In genomic region chr9:136051568-136052432, GRCh38 we compare ENCODE assay signal across 1 cellular context.
A peak's percentile ranks its signal among the peaks of the same experiment; 100 is the strongest.
TF ChIP-seq lines count a peak whose summit lies in the region.

No MANE protein-coding gene starts in this region.

TF ChIP-seq in HEK293, 187 proteins besides CTCF, POLR2A, EP300 and RAD21 (continued from another document and continues in another):
- TF ChIP-seq ZBTB20 (tag by site-specific recombination; IDR thresholded peaks at IDR 0.05) (peak; percentile 100), ZNF473 (tag by site-specific recombination; IDR thresholded peaks at IDR 0.05) (no peak), ZNF521 (tag by site-specific recombination; IDR thresholded peaks at IDR 0.05) (no peak), ZNF362 (tag by site-specific recombination; IDR thresholded peaks at IDR 0.05) (no peak), ZNF155 (tag by site-specific recombination; IDR thresholded peaks at IDR 0.05) (no peak), ZNF704 (tag by site-specific recombination; IDR thresholded peaks at IDR 0.05) (peak; percentile 73; the same call in 1 of the 2 replicates), ZSCAN16 (tag by site-specific recombination; IDR thresholded peaks at IDR 0.05) (no peak), ZNF549 (tag by site-specific recombination; IDR thresholded peaks at IDR 0.05) (no peak), ZNF324 (tag by site-specific recombination; IDR thresholded peaks at IDR 0.05) (no peak; the same call in 1 of the 2 replicates), ZBTB48 (tag by site-specific recombination; IDR thresholded peaks at IDR 0.05) (0 out of 2 replicates have a peak, but pooled peaks have one; percentile 29), ZNF366 (tag by site-specific recombination; conservative IDR thresholded peaks at IDR 0.05) (peak; percentile 67), YY1 (tag by site-specific recombination; IDR thresholded peaks at IDR 0.05) (peak; percentile 68), SETDB1 (IDR thresholded peaks at IDR 0.05; ENCODE audit: insufficient read length, low read length) (no peak), ZNF391 (tag by site-specific recombination; IDR thresholded peaks at IDR 0.05; ENCODE audit: borderline replicate concordance, low read depth) (no peak), PRDM6 (tag by site-specific recombination; IDR thresholded peaks at IDR 0.05) (peak; percentile 97), ZNF394 (tag by site-specific recombination; IDR thresholded peaks at IDR 0.05; ENCODE audit: borderline replicate concordance) (peak; percentile 29; the same call in 1 of the 2 replicates), ZNF514 (tag by site-specific recombination; IDR thresholded peaks at IDR 0.05) (no peak), ZNF18 (tag by site-specific recombination; IDR thresholded peaks at IDR 0.05) (no peak), ZNF10 (tag by site-specific recombination; IDR thresholded peaks at IDR 0.05) (no peak), ZNF24 (tag by site-specific recombination; IDR thresholded peaks at IDR 0.05) (peak; percentile 63), ZNF350 (tag by site-specific recombination; IDR thresholded peaks at IDR 0.05) (no peak), ZNF518A (tag by site-specific recombination; conservative IDR thresholded peaks at IDR 0.05; ENCODE audit: low read depth) (peak; percentile 22; the same call in 1 of the 2 replicates), ZNF423 (tag by site-specific recombination; IDR thresholded peaks at IDR 0.05) (0 out of 2 replicates have a peak, but pooled peaks have one; percentile 15), SP3 (tag by site-specific recombination; IDR thresholded peaks at IDR 0.05) (peak; percentile 62), KLF17 (tag by site-specific recombination; IDR thresholded peaks at IDR 0.05) (0 out of 2 replicates have a peak, but pooled peaks have one; percentile 57), TRIM28 (IDR thresholded peaks at IDR 0.05; ENCODE audit: borderline replicate concordance, low read length) (no peak), ZNF211 (tag by site-specific recombination; IDR thresholded peaks at IDR 0.05; ENCODE audit: low read depth) (no peak), ZNF639 (tag by site-specific recombination; IDR thresholded peaks at IDR 0.05) (peak; percentile 65), ZSCAN18 (tag by site-specific recombination; IDR thresholded peaks at IDR 0.05) (no peak), PRDM4 (tag by site-specific recombination; IDR thresholded peaks at IDR 0.05) (peak; percentile 42; the same call in 1 of the 2 replicates), ZNF341 (tag by site-specific recombination; IDR thresholded peaks at IDR 0.05; ENCODE audit: low read depth) (no peak; the same call in 1 of the 2 replicates), ZBTB11 (tag by site-specific recombination; conservative IDR thresholded peaks at IDR 0.05; ENCODE audit: low read depth) (peak; percentile 66)
